Comparison of ENCODE assay signal across 1 cellular context in the genomic region with DNA sequence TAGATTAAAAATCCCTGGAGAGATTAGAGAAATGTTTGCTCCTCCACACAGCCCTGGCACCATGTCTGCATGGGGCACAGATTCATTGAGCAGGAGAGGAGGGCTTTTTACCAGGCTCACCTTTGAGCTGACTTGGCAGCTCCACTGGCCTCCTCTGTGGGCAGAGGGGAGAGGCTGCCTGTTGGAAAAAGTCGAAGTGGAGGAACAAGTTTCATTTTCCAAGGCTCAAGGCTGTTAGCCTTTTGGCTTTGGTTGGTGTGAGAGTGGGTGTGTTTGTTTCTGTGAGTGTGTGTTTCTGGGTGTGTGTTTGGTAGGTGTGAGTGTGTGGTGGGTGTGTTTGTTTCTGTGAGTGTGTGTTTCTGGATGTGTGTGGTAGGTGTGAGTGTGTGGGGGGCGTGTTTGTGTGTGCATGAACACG.
TF ChIP-seq lines count a peak whose summit lies in the region.

No MANE protein-coding gene starts in this region.

TF ChIP-seq in GM23338, 12 proteins besides CTCF, POLR2A, EP300 and RAD21 (continued from another document):
- TF ChIP-seq ZNF462 (CRISPR knock-in tag; IDR thresholded peaks at IDR 0.05) (no peak), CREB1 (CRISPR knock-in tag; IDR thresholded peaks at IDR 0.05; ENCODE audit: low read depth) (no peak), EZH2phosphoT487 (IDR thresholded peaks at IDR 0.05; ENCODE audit: unreplicated experiment) (no peak)
- TF ChIP-seq, protein P1, sequence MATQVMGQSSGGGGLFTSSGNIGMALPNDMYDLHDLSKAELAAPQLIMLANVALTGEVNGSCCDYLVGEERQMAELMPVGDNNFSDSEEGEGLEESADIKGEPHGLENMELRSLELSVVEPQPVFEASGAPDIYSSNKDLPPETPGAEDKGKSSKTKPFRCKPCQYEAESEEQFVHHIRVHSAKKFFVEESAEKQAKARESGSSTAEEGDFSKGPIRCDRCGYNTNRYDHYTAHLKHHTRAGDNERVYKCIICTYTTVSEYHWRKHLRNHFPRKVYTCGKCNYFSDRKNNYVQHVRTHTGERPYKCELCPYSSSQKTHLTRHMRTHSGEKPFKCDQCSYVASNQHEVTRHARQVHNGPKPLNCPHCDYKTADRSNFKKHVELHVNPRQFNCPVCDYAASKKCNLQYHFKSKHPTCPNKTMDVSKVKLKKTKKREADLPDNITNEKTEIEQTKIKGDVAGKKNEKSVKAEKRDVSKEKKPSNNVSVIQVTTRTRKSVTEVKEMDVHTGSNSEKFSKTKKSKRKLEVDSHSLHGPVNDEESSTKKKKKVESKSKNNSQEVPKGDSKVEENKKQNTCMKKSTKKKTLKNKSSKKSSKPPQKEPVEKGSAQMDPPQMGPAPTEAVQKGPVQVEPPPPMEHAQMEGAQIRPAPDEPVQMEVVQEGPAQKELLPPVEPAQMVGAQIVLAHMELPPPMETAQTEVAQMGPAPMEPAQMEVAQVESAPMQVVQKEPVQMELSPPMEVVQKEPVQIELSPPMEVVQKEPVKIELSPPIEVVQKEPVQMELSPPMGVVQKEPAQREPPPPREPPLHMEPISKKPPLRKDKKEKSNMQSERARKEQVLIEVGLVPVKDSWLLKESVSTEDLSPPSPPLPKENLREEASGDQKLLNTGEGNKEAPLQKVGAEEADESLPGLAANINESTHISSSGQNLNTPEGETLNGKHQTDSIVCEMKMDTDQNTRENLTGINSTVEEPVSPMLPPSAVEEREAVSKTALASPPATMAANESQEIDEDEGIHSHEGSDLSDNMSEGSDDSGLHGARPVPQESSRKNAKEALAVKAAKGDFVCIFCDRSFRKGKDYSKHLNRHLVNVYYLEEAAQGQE (IDR thresholded peaks at IDR 0.05; ENCODE audit: unreplicated experiment): no peak
